In genomic region chr5:77643654-77644404, GRCh38 we compare ENCODE assay signal across 14 cellular contexts. TPM values are rescaled to one million over a fixed set of nuclear protein-coding genes. Genes with fewer than 3 reads are reported as not detected.
DNase-seq lines count a peak whose midpoint lies in the region; ATAC-seq and TF ChIP-seq lines count a peak whose summit lies in the region.
"Had no signal": no experiment of that assay in that cellular context is flagged by ENCODE, and none has a peak within 500 bp of the region (broad histone marks: within the 10 kb centered on the region; RNA-seq: fewer than 3 reads in every experiment).

No MANE protein-coding gene starts in this region.

- 8 to 15% (median 13%) methylated on average over 29 of the region's 29 CpGs for WGBS in stomach, 5 donors

- no peaks in the 10 kb centered on the region for H3K36me3 ChIP-seq in KMS-11 (ENCODE audit: insufficient read depth)
- H3K36me3 ChIP-seq in stomach: no peaks in the 10 kb centered on the region

- H4K20me1 ChIP-seq in KMS-11 (ENCODE audit: insufficient read depth): no peaks in the 10 kb centered on the region

- intact Hi-C loops in dendritic cell treated with granulocyte-macrophage colony-stimulating factor and Interleukin-4, amounts not matched to agents 40 ng/mL and 50 ng/mL, for 4 days (cut with micrococcal nuclease): loop anchor here (10.0 kb wide), 1 partner anchor 221 kb away; no protein-coding TSS in a partner anchor
- intact Hi-C loops in stomach (cut with DNase I; ENCODE audit: low total_unique reads): no loop called here

- no peak for ATAC-seq in activated CD8-positive, alpha-beta memory T cell treated with anti-CD3 and anti-CD28 coated beads, Interleukin-2, amount 10 ng/mL, durations not matched to agents 7 days and 5 days
- no peak for ATAC-seq in HG02852 (IDR thresholded peaks at IDR 0.05; ENCODE audit: unreplicated experiment)
- ATAC-seq: HCT116 had no signal

- no peaks in the 10 kb centered on the region for H3K9me3 Mint-ChIP-seq in activated CD8-positive, alpha-beta memory T cell treated with anti-CD3 and anti-CD28 coated beads, Interleukin-2, amount 10 ng/mL, durations not matched to agents 7 days and 5 days (ENCODE audit: low read depth)
- H3K9me3 Mint-ChIP-seq in dendritic cell treated with granulocyte-macrophage colony-stimulating factor and Interleukin-4, amounts not matched to agents 40 ng/mL and 50 ng/mL, for 4 days: no peaks in the 10 kb centered on the region
- no peaks in the 10 kb centered on the region for H3K9me3 Mint-ChIP-seq in osteocyte (ENCODE audit: unreplicated experiment)

- peak overlapping the region; percentile 7 for H3K4me3 Mint-ChIP-seq in activated CD8-positive, alpha-beta memory T cell treated with anti-CD3 and anti-CD28 coated beads, Interleukin-2, amount 10 ng/mL, durations not matched to agents 7 days and 5 days
- peak overlapping the region; percentile 70 for H3K4me3 Mint-ChIP-seq in dendritic cell treated with granulocyte-macrophage colony-stimulating factor and Interleukin-4, amounts not matched to agents 40 ng/mL and 50 ng/mL, for 4 days
- no peak overlapping the region for H3K4me3 Mint-ChIP-seq in osteocyte (ENCODE audit: unreplicated experiment)

- H3K4me1 Mint-ChIP-seq in activated CD8-positive, alpha-beta memory T cell treated with anti-CD3 and anti-CD28 coated beads, Interleukin-2, amount 10 ng/mL, durations not matched to agents 7 days and 5 days: peaks cover 20% of the 10 kb centered on the region
- peaks cover 44% of the 10 kb centered on the region for H3K4me1 Mint-ChIP-seq in dendritic cell treated with granulocyte-macrophage colony-stimulating factor and Interleukin-4, amounts not matched to agents 40 ng/mL and 50 ng/mL, for 4 days (ENCODE audit: low read depth)
- H3K4me1 Mint-ChIP-seq in osteocyte (ENCODE audit: unreplicated experiment): peaks cover 32% of the 10 kb centered on the region

- no peaks in the 10 kb centered on the region for H3K4me1 ChIP-seq in KMS-11 (ENCODE audit: low read depth, poor library complexity, severe bottlenecking)
- H3K4me1 ChIP-seq in stomach: peaks cover 26 to 52% (median 45%) of the 10 kb centered on the region in 4 donors

- no peaks in the 10 kb centered on the region for H3K79me2 ChIP-seq in KMS-11 (ENCODE audit: insufficient read depth, low read depth)

- peaks cover 8% of the 10 kb centered on the region for H3K36me3 Mint-ChIP-seq in activated CD8-positive, alpha-beta memory T cell treated with anti-CD3 and anti-CD28 coated beads, Interleukin-2, amount 10 ng/mL, durations not matched to agents 7 days and 5 days
- no peaks in the 10 kb centered on the region for H3K36me3 Mint-ChIP-seq in dendritic cell treated with granulocyte-macrophage colony-stimulating factor and Interleukin-4, amounts not matched to agents 40 ng/mL and 50 ng/mL, for 4 days (ENCODE audit: low read depth)
- peaks cover 3% of the 10 kb centered on the region for H3K36me3 Mint-ChIP-seq in osteocyte (ENCODE audit: unreplicated experiment)

- no peak overlapping the region for H3K27ac ChIP-seq in KMS-11
- H3K27ac ChIP-seq in stomach: no peak overlapping the region
- H3K27ac ChIP-seq: epithelial cell of prostate, RWPE1 had no signal

- TF ChIP-seq POLR2A in stomach (IDR thresholded peaks at IDR 0.05): no peak

- no peak overlapping the region for H3K4me3 ChIP-seq in KMS-11 (IDR thresholded peaks at IDR 0.05; ENCODE audit: insufficient read depth, low read depth, low read length)
- no peak overlapping the region for H3K4me3 ChIP-seq in stomach

- H3K27ac Mint-ChIP-seq in activated CD8-positive, alpha-beta memory T cell treated with anti-CD3 and anti-CD28 coated beads, Interleukin-2, amount 10 ng/mL, durations not matched to agents 7 days and 5 days: no peak overlapping the region
- no peak overlapping the region for H3K27ac Mint-ChIP-seq in dendritic cell treated with granulocyte-macrophage colony-stimulating factor and Interleukin-4, amounts not matched to agents 40 ng/mL and 50 ng/mL, for 4 days
- no peak overlapping the region for H3K27ac Mint-ChIP-seq in osteocyte (ENCODE audit: unreplicated experiment)

- H3K9me3 ChIP-seq in stomach: peaks cover 0 to 21% (median 0%) of the 10 kb centered on the region in 4 donors

- H2AFZ ChIP-seq in KMS-11 (ENCODE audit: low read depth): no peak overlapping the region; the same call in 1 of the 2 replicates

- H3K27me3 ChIP-seq in KMS-11 (ENCODE audit: insufficient read depth, low read depth): peaks cover 11% of the 10 kb centered on the region
- peaks cover 36 to 99% (median 77%) of the 10 kb centered on the region in 3 donors for H3K27me3 ChIP-seq in stomach

- TF ChIP-seq EP300 in stomach (IDR thresholded peaks at IDR 0.05): no peak

- CTCF ChIA-PET in activated CD8-positive, alpha-beta memory T cell treated with anti-CD3 and anti-CD28 coated beads, Interleukin-2, amount 10 ng/mL, durations not matched to agents 7 days and 5 days (lab: Charles Lee): interaction anchor here (0.7 to 0.9 kb wide), 2 partner anchors 13 to 46 kb away, joined by 3 read pairs; no protein-coding TSS in a partner anchor

- no peak overlapping the region for H3K9ac ChIP-seq in KMS-11

- DNase-seq in activated CD8-positive, alpha-beta memory T cell treated with anti-CD3 and anti-CD28 coated beads, Interleukin-2, amount 10 ng/mL, durations not matched to agents 7 days and 5 days: no peak
- no peak for DNase-seq in activated CD8-positive, alpha-beta memory T cell treated with anti-CD3 and anti-CD28 coated beads, Interleukin-2, amount 50 U/mL, for 4 hours
- peak; percentile 22 for DNase-seq in retina
- no peak for DNase-seq in stomach
- DNase-seq in osteocyte (ENCODE audit: extremely low spot score, unreplicated experiment): no peak
- DNase-seq: KG1, NCI-H226, small intestine had no signal

- H3K27me3 Mint-ChIP-seq in activated CD8-positive, alpha-beta memory T cell treated with anti-CD3 and anti-CD28 coated beads, Interleukin-2, amount 10 ng/mL, durations not matched to agents 7 days and 5 days: peaks cover 95% of the 10 kb centered on the region
- peaks cover 95% of the 10 kb centered on the region for H3K27me3 Mint-ChIP-seq in dendritic cell treated with granulocyte-macrophage colony-stimulating factor and Interleukin-4, amounts not matched to agents 40 ng/mL and 50 ng/mL, for 4 days
- peaks cover 91% of the 10 kb centered on the region for H3K27me3 Mint-ChIP-seq in osteocyte (ENCODE audit: unreplicated experiment)

- peak overlapping the region; percentile 78; the same call in 1 of the 2 replicates for H3K4me2 ChIP-seq in KMS-11

- no peak for TF ChIP-seq CTCF in KMS-11 (conservative IDR thresholded peaks at IDR 0.05; ENCODE audit: low read depth, low read length)
- TF ChIP-seq CTCF in stomach (IDR thresholded peaks at IDR 0.05): no peak
- TF ChIP-seq CTCF in osteocyte (IDR thresholded peaks at IDR 0.05): no peak

RNA-seq across cellular contexts. Expression of gene OTP, which starts 5.3 kb away (rescaled TPM):
- total RNA-seq in activated CD8-positive, alpha-beta memory T cell treated with anti-CD3 and anti-CD28 coated beads, Interleukin-2, amount 10 ng/mL, durations not matched to agents 7 days and 5 days: under 1 TPM in 1 of 2 experiments, not detected in 1; 0.05 TPM
- total RNA-seq in stomach: not detected
- not detected for polyA plus RNA-seq in stomach
- not detected in 2 replicates for total RNA-seq in osteocyte
- polyA plus RNA-seq: small intestine had no signal
